In the genomic region with DNA sequence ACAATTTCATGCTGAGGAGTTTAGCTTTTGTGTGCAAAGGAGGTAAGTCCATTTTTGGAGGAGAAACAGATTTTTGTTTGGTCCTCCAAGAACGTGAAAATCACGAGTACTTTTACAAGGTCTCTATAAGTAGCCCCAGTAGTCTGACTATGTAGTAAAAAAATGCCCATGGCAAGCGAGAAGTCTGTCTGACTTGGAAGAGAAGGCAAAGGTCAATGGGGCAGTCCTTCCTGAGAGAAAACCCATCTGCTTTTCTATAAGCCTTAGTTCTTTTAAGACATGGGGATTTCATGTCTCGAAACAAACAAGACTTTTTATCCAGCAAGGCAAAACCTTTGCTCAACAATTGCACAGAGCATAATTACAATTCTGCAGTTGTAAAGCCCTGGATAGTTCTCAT, we compare ENCODE assay signal across 1 cellular context.
TF ChIP-seq lines count a peak whose summit lies in the region.

No MANE protein-coding gene starts in this region.

TF ChIP-seq in SK-N-SH treated with all-trans-retinoic acid at 6 μM for 48 hours, 23 proteins besides CTCF, POLR2A, EP300 and RAD21:
- TF ChIP-seq ZFP30 (CRISPR knock-in tag; IDR thresholded peaks at IDR 0.05) = no peak
- TF ChIP-seq GLIS3 (CRISPR knock-in tag; IDR thresholded peaks at IDR 0.05) = no peak
- no peak for TF ChIP-seq ZNF565 (CRISPR knock-in tag; conservative IDR thresholded peaks at IDR 0.05; ENCODE audit: low read depth)
- TF ChIP-seq TOX (CRISPR knock-in tag; IDR thresholded peaks at IDR 0.05; ENCODE audit: borderline replicate concordance) = no peak
- TF ChIP-seq, protein P1, sequence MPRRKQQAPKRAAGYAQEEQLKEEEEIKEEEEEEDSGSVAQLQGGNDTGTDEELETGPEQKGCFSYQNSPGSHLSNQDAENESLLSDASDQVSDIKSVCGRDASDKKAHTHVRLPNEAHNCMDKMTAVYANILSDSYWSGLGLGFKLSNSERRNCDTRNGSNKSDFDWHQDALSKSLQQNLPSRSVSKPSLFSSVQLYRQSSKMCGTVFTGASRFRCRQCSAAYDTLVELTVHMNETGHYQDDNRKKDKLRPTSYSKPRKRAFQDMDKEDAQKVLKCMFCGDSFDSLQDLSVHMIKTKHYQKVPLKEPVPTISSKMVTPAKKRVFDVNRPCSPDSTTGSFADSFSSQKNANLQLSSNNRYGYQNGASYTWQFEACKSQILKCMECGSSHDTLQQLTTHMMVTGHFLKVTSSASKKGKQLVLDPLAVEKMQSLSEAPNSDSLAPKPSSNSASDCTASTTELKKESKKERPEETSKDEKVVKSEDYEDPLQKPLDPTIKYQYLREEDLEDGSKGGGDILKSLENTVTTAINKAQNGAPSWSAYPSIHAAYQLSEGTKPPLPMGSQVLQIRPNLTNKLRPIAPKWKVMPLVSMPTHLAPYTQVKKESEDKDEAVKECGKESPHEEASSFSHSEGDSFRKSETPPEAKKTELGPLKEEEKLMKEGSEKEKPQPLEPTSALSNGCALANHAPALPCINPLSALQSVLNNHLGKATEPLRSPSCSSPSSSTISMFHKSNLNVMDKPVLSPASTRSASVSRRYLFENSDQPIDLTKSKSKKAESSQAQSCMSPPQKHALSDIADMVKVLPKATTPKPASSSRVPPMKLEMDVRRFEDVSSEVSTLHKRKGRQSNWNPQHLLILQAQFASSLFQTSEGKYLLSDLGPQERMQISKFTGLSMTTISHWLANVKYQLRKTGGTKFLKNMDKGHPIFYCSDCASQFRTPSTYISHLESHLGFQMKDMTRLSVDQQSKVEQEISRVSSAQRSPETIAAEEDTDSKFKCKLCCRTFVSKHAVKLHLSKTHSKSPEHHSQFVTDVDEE (CRISPR knock-in tag; IDR thresholded peaks at IDR 0.05) = no peak
- TF ChIP-seq, protein P2, sequence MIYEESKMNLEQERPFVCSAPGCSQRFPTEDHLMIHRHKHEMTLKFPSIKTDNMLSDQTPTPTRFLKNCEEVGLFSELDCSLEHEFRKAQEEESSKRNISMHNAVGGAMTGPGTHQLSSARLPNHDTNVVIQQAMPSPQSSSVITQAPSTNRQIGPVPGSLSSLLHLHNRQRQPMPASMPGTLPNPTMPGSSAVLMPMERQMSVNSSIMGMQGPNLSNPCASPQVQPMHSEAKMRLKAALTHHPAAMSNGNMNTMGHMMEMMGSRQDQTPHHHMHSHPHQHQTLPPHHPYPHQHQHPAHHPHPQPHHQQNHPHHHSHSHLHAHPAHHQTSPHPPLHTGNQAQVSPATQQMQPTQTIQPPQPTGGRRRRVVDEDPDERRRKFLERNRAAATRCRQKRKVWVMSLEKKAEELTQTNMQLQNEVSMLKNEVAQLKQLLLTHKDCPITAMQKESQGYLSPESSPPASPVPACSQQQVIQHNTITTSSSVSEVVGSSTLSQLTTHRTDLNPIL (CRISPR knock-in tag; IDR thresholded peaks at IDR 0.05; ENCODE audit: low read depth) = no peak
- no peak for TF ChIP-seq OSR1 (CRISPR knock-in tag; IDR thresholded peaks at IDR 0.05)
- TF ChIP-seq ZC3H10 (CRISPR knock-in tag; IDR thresholded peaks at IDR 0.05) = no peak
- no peak for TF ChIP-seq SNAI2 (CRISPR knock-in tag; IDR thresholded peaks at IDR 0.05)
- no peak for TF ChIP-seq ZNF8 (CRISPR knock-in tag; IDR thresholded peaks at IDR 0.05)
- TF ChIP-seq ZFP3 (CRISPR knock-in tag; IDR thresholded peaks at IDR 0.05) = no peak
- no peak for TF ChIP-seq ARNTL (CRISPR knock-in tag; IDR thresholded peaks at IDR 0.05; ENCODE audit: borderline replicate concordance, low read depth)
